Comparison of ENCODE assay signal across 26 cellular contexts in genomic region chr2:109385506-109385905, GRCh38.
"Had no signal": no experiment of that assay in that cellular context is flagged by ENCODE, and none has a peak within 500 bp of the region (broad histone marks: within the 10 kb centered on the region; RNA-seq: fewer than 3 reads in every experiment).

No MANE protein-coding gene starts in this region.

- DNase-seq: activated CD4-positive, alpha-beta T cell treated with anti-CD3 and anti-CD28 coated beads for 4 hours; activated CD4-positive, alpha-beta T cell treated with anti-CD3 and anti-CD28 coated beads, Interleukin-2, amount 50 U/mL, for 48 hours; activated CD4-positive, CD25-positive, alpha-beta regulatory T cell; activated CD8-positive, alpha-beta memory T cell treated with anti-CD3 and anti-CD28 coated beads, Interleukin-2, amount 50 U/mL, for 48 hours; activated T-cell treated with anti-CD3 and anti-CD28 coated beads, Interleukin-2, amount 50 U/mL, for 4 hours; caudate nucleus; effector memory CD4-positive, alpha-beta T cell; foreskin melanocyte; immature natural killer cell; left ventricle myocardium superior; mammary epithelial cell; midbrain; nephron progenitor cell; stimulated activated CD4-positive, alpha-beta T cell treated with anti-CD3 and anti-CD28 coated beads, Interleukin-2, amount 100 ng/mL, for 48 hours; stimulated activated naive CD4-positive, alpha-beta T cell treated with Interleukin-2 at 50 U/mL for 16 hours; SW 1271; T-helper 17 cell had no signal

- H3K36me3 Mint-ChIP-seq: activated naive CD4-positive, alpha-beta T cell treated with anti-CD3 and anti-CD28 coated beads, Interleukin-2, amount 50 U/mL, for 72 hours had no signal

- H3K36me3 ChIP-seq: right lobe of liver had no signal

- H3K4me3 Mint-ChIP-seq: activated T-cell treated with anti-CD3 and anti-CD28 coated beads, Interleukin-2, amount 50 U/mL, for 4 hours; brain; immature natural killer cell; nephron progenitor cell; T-helper 17 cell had no signal

- H3K4me1 ChIP-seq: right lobe of liver had no signal

- FAIRE-seq: colon, endothelial cell of umbilical vein had no signal

- H3K4me3 ChIP-seq: hepatocyte, right lobe of liver, smooth muscle cell had no signal

- H3K27ac ChIP-seq: hepatocyte, right lobe of liver had no signal

- H3K9me3 ChIP-seq: right lobe of liver had no signal

- ATAC-seq: activated naive CD4-positive, alpha-beta T cell treated with anti-CD3 and anti-CD28 coated beads, Interleukin-2, amount 50 U/mL, for 72 hours; activated T-cell treated with anti-CD3 and anti-CD28 coated beads, Interleukin-2, amount 50 U/mL, for 4 hours; esophagus mucosa; left ventricle myocardium superior; right lobe of liver; T-helper 17 cell had no signal

- H3K9me3 Mint-ChIP-seq: activated naive CD4-positive, alpha-beta T cell treated with anti-CD3 and anti-CD28 coated beads, Interleukin-2, amount 50 U/mL, for 72 hours; activated T-cell treated with anti-CD3 and anti-CD28 coated beads, Interleukin-2, amount 50 U/mL, for 4 hours; activated T-helper 2 cell treated with anti-CD3 and anti-CD28 coated beads, Interferon-gamma antibody, Interleukin-2, Interleukin-4, amounts not matched to agents 10 μg/mL and 5 μg/mL and 100 μg/mL, durations not matched to agents 14 hours and 24 hours and 36 hours; immature natural killer cell; nephron progenitor cell had no signal

- H3K27me3 ChIP-seq: hepatocyte, right lobe of liver had no signal

- H3K27ac Mint-ChIP-seq: activated naive CD4-positive, alpha-beta T cell treated with anti-CD3 and anti-CD28 coated beads, Interleukin-2, amount 50 U/mL, for 72 hours; activated T-helper 2 cell treated with anti-CD3 and anti-CD28 coated beads, Interferon-gamma antibody, Interleukin-2, Interleukin-4, amounts not matched to agents 10 μg/mL and 5 μg/mL and 100 μg/mL, durations not matched to agents 14 hours and 24 hours and 36 hours; immature natural killer cell; nephron progenitor cell; T-helper 17 cell had no signal
